Comparison of ENCODE assay signal across 8 cellular contexts in genomic region chr5:168291281-168291960, GRCh38. TPM values are rescaled to one million over a fixed set of nuclear protein-coding genes. Genes with fewer than 3 reads are reported as not detected.
DNase-seq lines count a peak whose midpoint lies in the region; ATAC-seq and TF ChIP-seq lines count a peak whose summit lies in the region.

TSS of gene WWC1 (plus strand) at chr5:168291645. CDS start at chr5:168292153, 508 bp downstream.

- peaks cover 15% of the 10 kb centered on the region for H3K4me1 ChIP-seq in CD4-positive, CD25-positive, alpha-beta regulatory T cell (ENCODE audit: control insufficient read depth, insufficient read depth, low read length, poor library complexity, severe bottlenecking)
- H3K4me1 ChIP-seq in neuron (ENCODE audit: insufficient read depth, low read length) = peaks cover 40% of the 10 kb centered on the region
- peaks cover 2% of the 10 kb centered on the region for H3K4me1 ChIP-seq in urinary bladder (ENCODE audit: insufficient read depth)

- peak; percentile 32 to 69 (median 51) for DNase-seq in CD4-positive, CD25-positive, alpha-beta regulatory T cell
- peak; percentile 80 for DNase-seq in NCI-H82 (lab: John Stamatoyannopoulos, UW)
- DNase-seq in activated T-cell treated with anti-CD3 and anti-CD28 coated beads for 48 hours (ENCODE audit: low read depth) = peak; percentile 34
- no peak for DNase-seq in fibroblast of mammary gland (ENCODE audit: low read depth)

- ATAC-seq in CD4-positive, CD25-positive, alpha-beta regulatory T cell (ENCODE audit: low read depth in 2 of 2) = peak; percentile 81 to 82
- ATAC-seq in GM19324 (IDR thresholded peaks at IDR 0.05; ENCODE audit: low FRiP score, unreplicated experiment) (peak; percentile 76), HG03378 (IDR thresholded peaks at IDR 0.05; ENCODE audit: unreplicated experiment) (peak; percentile 56)

- peaks cover 0 to 11% (median 0%) of the 10 kb centered on the region in 7 donors for H3K9me3 Mint-ChIP-seq in CD4-positive, CD25-positive, alpha-beta regulatory T cell

- H2AFZ ChIP-seq in neuron (ENCODE audit: low read depth, low read length) = peak within 1 kb of the TSS; percentile 74

- no peak within 1 kb of the TSS for H3K27ac ChIP-seq in CD4-positive, CD25-positive, alpha-beta regulatory T cell (ENCODE audit: insufficient read depth, low read length, poor library complexity, severe bottlenecking)
- no peak within 1 kb of the TSS for H3K27ac ChIP-seq in urinary bladder (ENCODE audit: low read depth)

- no peaks in the 10 kb centered on the region for H3K36me3 Mint-ChIP-seq in CD4-positive, CD25-positive, alpha-beta regulatory T cell

- peaks cover 11% of the 10 kb centered on the region for H3K27me3 ChIP-seq in CD4-positive, CD25-positive, alpha-beta regulatory T cell (ENCODE audit: control insufficient read depth, insufficient read depth, low read length)
- H3K27me3 ChIP-seq in neuron (ENCODE audit: insufficient read depth, low read length) = no peaks in the 10 kb centered on the region

- H3K4me3 ChIP-seq in CD4-positive, CD25-positive, alpha-beta regulatory T cell (ENCODE audit: low read depth, low read length) = no peak within 1 kb of the TSS
- peak within 1 kb of the TSS; percentile 46 for H3K4me3 ChIP-seq in fibroblast of mammary gland (ENCODE audit: control insufficient read depth, low read depth, low read length)
- peak within 1 kb of the TSS; percentile 76 for H3K4me3 ChIP-seq in neuron (ENCODE audit: low read length)
- peak within 1 kb of the TSS; percentile 52 for H3K4me3 ChIP-seq in urinary bladder (ENCODE audit: low read depth, low read length)

- peaks cover 0 to 22% (median 8%) of the 10 kb centered on the region in 4 donors for H3K4me1 Mint-ChIP-seq in CD4-positive, CD25-positive, alpha-beta regulatory T cell

- WGBS in urinary bladder = under 1% methylated on average over 78 of the region's 78 CpGs

- H3K9me3 ChIP-seq in CD4-positive, CD25-positive, alpha-beta regulatory T cell (ENCODE audit: control insufficient read depth in 2 of 2, low read length in 2 of 2) = no peaks in the 10 kb centered on the region
- H3K9me3 ChIP-seq in neuron (ENCODE audit: low read length) = no peaks in the 10 kb centered on the region

- H3K27me3 Mint-ChIP-seq in CD4-positive, CD25-positive, alpha-beta regulatory T cell = peaks cover 42% of the 10 kb centered on the region

- peak within 1 kb of the TSS in 1 of 3 donors; percentile 42 for H3K27ac Mint-ChIP-seq in CD4-positive, CD25-positive, alpha-beta regulatory T cell

- H3K4me3 Mint-ChIP-seq in CD4-positive, CD25-positive, alpha-beta regulatory T cell = peak within 1 kb of the TSS; percentile 49 to 88 (median 81)

- no peaks in the 10 kb centered on the region for H3K36me3 ChIP-seq in CD4-positive, CD25-positive, alpha-beta regulatory T cell (ENCODE audit: control insufficient read depth, insufficient read depth, low read length)
- H3K36me3 ChIP-seq in neuron (ENCODE audit: insufficient read depth, low read length) = no peaks in the 10 kb centered on the region
- no peaks in the 10 kb centered on the region for H3K36me3 ChIP-seq in urinary bladder (ENCODE audit: insufficient read depth)

- no peak for TF ChIP-seq CTCF in fibroblast of mammary gland (conservative IDR thresholded peaks at IDR 0.05; ENCODE audit: control insufficient read depth, insufficient read depth, low read depth, low read length)

RNA-seq across cellular contexts. Expression of gene WWC1, which starts in this region (rescaled TPM):
- total RNA-seq in CD4-positive, CD25-positive, alpha-beta regulatory T cell = 1.2 TPM
- 1 to 10 TPM in 1 of 4 donors, under 1 TPM in 2, not detected in 1; 0.07 to 1.5 (median 0.67) TPM for polyA plus RNA-seq in CD4-positive, CD25-positive, alpha-beta regulatory T cell
- 7.1 TPM for total RNA-seq in urinary bladder
- polyA plus RNA-seq in urinary bladder = 2.1 TPM
